ENCODE assay signal across 1 cellular context in genomic region chr12:66301944-66302826, GRCh38.
A peak's percentile ranks its signal among the peaks of the same experiment; 100 is the strongest.
TF ChIP-seq lines count a peak whose summit lies in the region.

HELB (plus strand) TSS chr12:66302493; CDS start chr12:66302604, 111 bp downstream.

TF ChIP-seq in GM12878, 131 proteins besides CTCF, POLR2A, EP300 and RAD21 (continued from another document):
- TF ChIP-seq, protein P1, sequence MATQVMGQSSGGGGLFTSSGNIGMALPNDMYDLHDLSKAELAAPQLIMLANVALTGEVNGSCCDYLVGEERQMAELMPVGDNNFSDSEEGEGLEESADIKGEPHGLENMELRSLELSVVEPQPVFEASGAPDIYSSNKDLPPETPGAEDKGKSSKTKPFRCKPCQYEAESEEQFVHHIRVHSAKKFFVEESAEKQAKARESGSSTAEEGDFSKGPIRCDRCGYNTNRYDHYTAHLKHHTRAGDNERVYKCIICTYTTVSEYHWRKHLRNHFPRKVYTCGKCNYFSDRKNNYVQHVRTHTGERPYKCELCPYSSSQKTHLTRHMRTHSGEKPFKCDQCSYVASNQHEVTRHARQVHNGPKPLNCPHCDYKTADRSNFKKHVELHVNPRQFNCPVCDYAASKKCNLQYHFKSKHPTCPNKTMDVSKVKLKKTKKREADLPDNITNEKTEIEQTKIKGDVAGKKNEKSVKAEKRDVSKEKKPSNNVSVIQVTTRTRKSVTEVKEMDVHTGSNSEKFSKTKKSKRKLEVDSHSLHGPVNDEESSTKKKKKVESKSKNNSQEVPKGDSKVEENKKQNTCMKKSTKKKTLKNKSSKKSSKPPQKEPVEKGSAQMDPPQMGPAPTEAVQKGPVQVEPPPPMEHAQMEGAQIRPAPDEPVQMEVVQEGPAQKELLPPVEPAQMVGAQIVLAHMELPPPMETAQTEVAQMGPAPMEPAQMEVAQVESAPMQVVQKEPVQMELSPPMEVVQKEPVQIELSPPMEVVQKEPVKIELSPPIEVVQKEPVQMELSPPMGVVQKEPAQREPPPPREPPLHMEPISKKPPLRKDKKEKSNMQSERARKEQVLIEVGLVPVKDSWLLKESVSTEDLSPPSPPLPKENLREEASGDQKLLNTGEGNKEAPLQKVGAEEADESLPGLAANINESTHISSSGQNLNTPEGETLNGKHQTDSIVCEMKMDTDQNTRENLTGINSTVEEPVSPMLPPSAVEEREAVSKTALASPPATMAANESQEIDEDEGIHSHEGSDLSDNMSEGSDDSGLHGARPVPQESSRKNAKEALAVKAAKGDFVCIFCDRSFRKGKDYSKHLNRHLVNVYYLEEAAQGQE (IDR thresholded peaks at IDR 0.05; ENCODE audit: low read depth, low read length): no peak
- TF ChIP-seq, protein P2, sequence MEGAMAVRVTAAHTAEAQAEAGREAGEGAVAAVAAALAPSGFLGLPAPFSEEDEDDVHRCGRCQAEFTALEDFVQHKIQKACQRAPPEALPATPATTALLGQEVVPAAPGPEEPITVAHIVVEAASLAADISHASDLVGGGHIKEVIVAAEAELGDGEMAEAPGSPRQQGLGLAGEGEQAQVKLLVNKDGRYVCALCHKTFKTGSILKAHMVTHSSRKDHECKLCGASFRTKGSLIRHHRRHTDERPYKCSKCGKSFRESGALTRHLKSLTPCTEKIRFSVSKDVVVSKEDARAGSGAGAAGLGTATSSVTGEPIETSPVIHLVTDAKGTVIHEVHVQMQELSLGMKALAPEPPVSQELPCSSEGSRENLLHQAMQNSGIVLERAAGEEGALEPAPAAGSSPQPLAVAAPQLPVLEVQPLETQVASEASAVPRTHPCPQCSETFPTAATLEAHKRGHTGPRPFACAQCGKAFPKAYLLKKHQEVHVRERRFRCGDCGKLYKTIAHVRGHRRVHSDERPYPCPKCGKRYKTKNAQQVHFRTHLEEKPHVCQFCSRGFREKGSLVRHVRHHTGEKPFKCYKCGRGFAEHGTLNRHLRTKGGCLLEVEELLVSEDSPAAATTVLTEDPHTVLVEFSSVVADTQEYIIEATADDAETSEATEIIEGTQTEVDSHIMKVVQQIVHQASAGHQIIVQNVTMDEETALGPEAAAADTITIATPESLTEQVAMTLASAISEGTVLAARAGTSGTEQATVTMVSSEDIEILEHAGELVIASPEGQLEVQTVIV (IDR thresholded peaks at IDR 0.05; ENCODE audit: borderline replicate concordance, partially characterized antibody): peak; percentile 62
- TF ChIP-seq EGR1 (IDR thresholded peaks at IDR 0.05; ENCODE audit: borderline replicate concordance in 1 of 2, low read depth in 2 of 2, low read length in 2 of 2): peak in 1 of 2 experiments; percentile 60; a peak in 1 of 3 replicates
- TF ChIP-seq, protein P3, sequence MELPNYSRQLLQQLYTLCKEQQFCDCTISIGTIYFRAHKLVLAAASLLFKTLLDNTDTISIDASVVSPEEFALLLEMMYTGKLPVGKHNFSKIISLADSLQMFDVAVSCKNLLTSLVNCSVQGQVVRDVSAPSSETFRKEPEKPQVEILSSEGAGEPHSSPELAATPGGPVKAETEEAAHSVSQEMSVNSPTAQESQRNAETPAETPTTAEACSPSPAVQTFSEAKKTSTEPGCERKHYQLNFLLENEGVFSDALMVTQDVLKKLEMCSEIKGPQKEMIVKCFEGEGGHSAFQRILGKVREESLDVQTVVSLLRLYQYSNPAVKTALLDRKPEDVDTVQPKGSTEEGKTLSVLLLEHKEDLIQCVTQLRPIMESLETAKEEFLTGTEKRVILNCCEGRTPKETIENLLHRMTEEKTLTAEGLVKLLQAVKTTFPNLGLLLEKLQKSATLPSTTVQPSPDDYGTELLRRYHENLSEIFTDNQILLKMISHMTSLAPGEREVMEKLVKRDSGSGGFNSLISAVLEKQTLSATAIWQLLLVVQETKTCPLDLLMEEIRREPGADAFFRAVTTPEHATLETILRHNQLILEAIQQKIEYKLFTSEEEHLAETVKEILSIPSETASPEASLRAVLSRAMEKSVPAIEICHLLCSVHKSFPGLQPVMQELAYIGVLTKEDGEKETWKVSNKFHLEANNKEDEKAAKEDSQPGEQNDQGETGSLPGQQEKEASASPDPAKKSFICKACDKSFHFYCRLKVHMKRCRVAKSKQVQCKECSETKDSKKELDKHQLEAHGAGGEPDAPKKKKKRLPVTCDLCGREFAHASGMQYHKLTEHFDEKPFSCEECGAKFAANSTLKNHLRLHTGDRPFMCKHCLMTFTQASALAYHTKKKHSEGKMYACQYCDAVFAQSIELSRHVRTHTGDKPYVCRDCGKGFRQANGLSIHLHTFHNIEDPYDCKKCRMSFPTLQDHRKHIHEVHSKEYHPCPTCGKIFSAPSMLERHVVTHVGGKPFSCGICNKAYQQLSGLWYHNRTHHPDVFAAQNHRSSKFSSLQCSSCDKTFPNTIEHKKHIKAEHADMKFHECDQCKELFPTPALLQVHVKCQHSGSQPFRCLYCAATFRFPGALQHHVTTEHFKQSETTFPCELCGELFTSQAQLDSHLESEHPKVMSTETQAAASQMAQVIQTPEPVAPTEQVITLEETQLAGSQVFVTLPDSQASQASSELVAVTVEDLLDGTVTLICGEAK (IDR thresholded peaks at IDR 0.05; ENCODE audit: borderline replicate concordance): peak; percentile 28; the same call in 1 of the 2 replicates
- peak; percentile 83 for TF ChIP-seq SMARCA5 (IDR thresholded peaks at IDR 0.05)
- TF ChIP-seq SIN3A (IDR thresholded peaks at IDR 0.05; ENCODE audit: low read depth, low read length): 0 out of 2 replicates have a peak, but pooled peaks have one; percentile 23
- TF ChIP-seq PKNOX1 (IDR thresholded peaks at IDR 0.05): peak; percentile 63; the same call in 1 of the 2 replicates
- peak; percentile 22; the same call in 1 of the 2 replicates for TF ChIP-seq MTA2 (IDR thresholded peaks at IDR 0.05; ENCODE audit: low read depth)
- TF ChIP-seq, protein P4, sequence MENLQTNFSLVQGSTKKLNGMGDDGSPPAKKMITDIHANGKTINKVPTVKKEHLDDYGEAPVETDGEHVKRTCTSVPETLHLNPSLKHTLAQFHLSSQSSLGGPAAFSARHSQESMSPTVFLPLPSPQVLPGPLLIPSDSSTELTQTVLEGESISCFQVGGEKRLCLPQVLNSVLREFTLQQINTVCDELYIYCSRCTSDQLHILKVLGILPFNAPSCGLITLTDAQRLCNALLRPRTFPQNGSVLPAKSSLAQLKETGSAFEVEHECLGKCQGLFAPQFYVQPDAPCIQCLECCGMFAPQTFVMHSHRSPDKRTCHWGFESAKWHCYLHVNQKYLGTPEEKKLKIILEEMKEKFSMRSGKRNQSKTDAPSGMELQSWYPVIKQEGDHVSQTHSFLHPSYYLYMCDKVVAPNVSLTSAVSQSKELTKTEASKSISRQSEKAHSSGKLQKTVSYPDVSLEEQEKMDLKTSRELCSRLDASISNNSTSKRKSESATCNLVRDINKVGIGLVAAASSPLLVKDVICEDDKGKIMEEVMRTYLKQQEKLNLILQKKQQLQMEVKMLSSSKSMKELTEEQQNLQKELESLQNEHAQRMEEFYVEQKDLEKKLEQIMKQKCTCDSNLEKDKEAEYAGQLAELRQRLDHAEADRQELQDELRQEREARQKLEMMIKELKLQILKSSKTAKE (IDR thresholded peaks at IDR 0.05; ENCODE audit: low read depth, poor library complexity, severe bottlenecking): peak; percentile 19
- peak; percentile 76; the same call in 1 of the 2 replicates for TF ChIP-seq PML (IDR thresholded peaks at IDR 0.05; ENCODE audit: low read length)
- TF ChIP-seq MXI1 (IDR thresholded peaks at IDR 0.05; ENCODE audit: low read depth, low read length): peak; percentile 79
- no peak for TF ChIP-seq BCL3 (IDR thresholded peaks at IDR 0.05; ENCODE audit: borderline replicate concordance, insufficient read depth, low read depth, low read length, poor library complexity, severe bottlenecking)
- no peak for TF ChIP-seq TCF3 (IDR thresholded peaks at IDR 0.05; ENCODE audit: borderline replicate concordance, insufficient read depth, low read depth, low read length)
- TF ChIP-seq RELA (IDR thresholded peaks at IDR 0.05; ENCODE audit: borderline replicate concordance, partially characterized antibody): peak; percentile 58
- peak; percentile 38; the same call in 1 of the 2 replicates for TF ChIP-seq EED (IDR thresholded peaks at IDR 0.05; ENCODE audit: low read depth)
- peak; percentile 37 for TF ChIP-seq RUNX3 (IDR thresholded peaks at IDR 0.05; ENCODE audit: low read length)
- TF ChIP-seq BACH1 (IDR thresholded peaks at IDR 0.05; ENCODE audit: borderline replicate concordance): peak; percentile 20; the same call in 1 of the 2 replicates
- TF ChIP-seq CREB1 (IDR thresholded peaks at IDR 0.05; ENCODE audit: low read depth): peak; percentile 60
- TF ChIP-seq, protein P5, sequence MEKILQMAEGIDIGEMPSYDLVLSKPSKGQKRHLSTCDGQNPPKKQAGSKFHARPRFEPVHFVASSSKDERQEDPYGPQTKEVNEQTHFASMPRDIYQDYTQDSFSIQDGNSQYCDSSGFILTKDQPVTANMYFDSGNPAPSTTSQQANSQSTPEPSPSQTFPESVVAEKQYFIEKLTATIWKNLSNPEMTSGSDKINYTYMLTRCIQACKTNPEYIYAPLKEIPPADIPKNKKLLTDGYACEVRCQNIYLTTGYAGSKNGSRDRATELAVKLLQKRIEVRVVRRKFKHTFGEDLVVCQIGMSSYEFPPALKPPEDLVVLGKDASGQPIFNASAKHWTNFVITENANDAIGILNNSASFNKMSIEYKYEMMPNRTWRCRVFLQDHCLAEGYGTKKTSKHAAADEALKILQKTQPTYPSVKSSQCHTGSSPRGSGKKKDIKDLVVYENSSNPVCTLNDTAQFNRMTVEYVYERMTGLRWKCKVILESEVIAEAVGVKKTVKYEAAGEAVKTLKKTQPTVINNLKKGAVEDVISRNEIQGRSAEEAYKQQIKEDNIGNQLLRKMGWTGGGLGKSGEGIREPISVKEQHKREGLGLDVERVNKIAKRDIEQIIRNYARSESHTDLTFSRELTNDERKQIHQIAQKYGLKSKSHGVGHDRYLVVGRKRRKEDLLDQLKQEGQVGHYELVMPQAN (conservative IDR thresholded peaks at IDR 0.05): peak; percentile 73
- no peak for TF ChIP-seq LARP7 (IDR thresholded peaks at IDR 0.05)
- TF ChIP-seq MLLT1 (IDR thresholded peaks at IDR 0.05): peak; percentile 44; the same call in 1 of the 2 replicates
- TF ChIP-seq YBX1 (IDR thresholded peaks at IDR 0.05): no peak
- peak; percentile 51; the same call in 1 of the 2 replicates for TF ChIP-seq RB1 (IDR thresholded peaks at IDR 0.05; ENCODE audit: borderline replicate concordance)
- 0 out of 2 replicates have a peak, but pooled peaks have one; percentile 11 for TF ChIP-seq BCL11A (IDR thresholded peaks at IDR 0.05; ENCODE audit: low read depth, low read length)
- TF ChIP-seq CHD2 (IDR thresholded peaks at IDR 0.05; ENCODE audit: borderline replicate concordance, low read depth, low read length): peak; percentile 35; the same call in 1 of the 2 replicates
- TF ChIP-seq SPI1 (IDR thresholded peaks at IDR 0.05; ENCODE audit: borderline replicate concordance, insufficient read depth, low read depth, low read length): peak; percentile 24; the same call in 1 of the 2 replicates
- no peak for TF ChIP-seq NFYA (IDR thresholded peaks at IDR 0.05; ENCODE audit: borderline replicate concordance, low read depth, low read length)
- peak; percentile 62 for TF ChIP-seq SMAD5 (IDR thresholded peaks at IDR 0.05; ENCODE audit: low read depth)
- TF ChIP-seq TCF12 (IDR thresholded peaks at IDR 0.05; ENCODE audit: low read depth, low read length): 0 out of 2 replicates have a peak, but pooled peaks have one; percentile 33
- TF ChIP-seq MYB (IDR thresholded peaks at IDR 0.05; ENCODE audit: borderline replicate concordance, low read depth, low read length): 0 out of 2 replicates have a peak, but pooled peaks have one; percentile 46
- peak; percentile 62; the same call in 1 of the 2 replicates for TF ChIP-seq ATF7 (IDR thresholded peaks at IDR 0.05; ENCODE audit: low read depth)
- TF ChIP-seq CBFB (IDR thresholded peaks at IDR 0.05; ENCODE audit: low read depth): no peak
- no peak for TF ChIP-seq FOS (IDR thresholded peaks at IDR 0.05; ENCODE audit: borderline replicate concordance, extremely low read depth, insufficient read length)
- no peak for TF ChIP-seq FOXK2 (IDR thresholded peaks at IDR 0.05)
